Comparison of ENCODE assay signal across 11 cellular contexts in the genomic region with DNA sequence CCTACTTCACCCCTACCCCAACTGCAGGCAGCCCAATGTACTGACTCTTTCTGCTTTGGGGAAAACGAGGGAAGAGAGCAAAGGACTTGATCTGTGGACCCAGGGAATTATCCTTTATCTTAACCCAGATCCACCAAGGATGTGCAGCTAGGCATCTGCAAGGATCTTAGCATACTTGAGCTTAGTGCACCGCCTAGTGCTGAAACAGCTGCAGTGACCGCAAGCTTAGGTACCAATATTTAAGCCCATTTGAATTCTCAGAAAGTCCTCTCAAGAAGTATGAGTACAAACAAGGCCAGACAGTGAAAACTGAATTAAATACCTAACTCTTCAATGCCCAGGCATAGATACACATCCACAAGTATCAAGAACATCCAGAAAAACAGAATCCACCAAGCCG.
DNase-seq lines count a peak whose midpoint lies in the region; ATAC-seq, FAIRE-seq and TF ChIP-seq lines count a peak whose summit lies in the region.
"Had no signal": no experiment of that assay in that cellular context is flagged by ENCODE, and none has a peak within 500 bp of the region (broad histone marks: within the 10 kb centered on the region; RNA-seq: fewer than 3 reads in every experiment).

No MANE protein-coding gene starts in this region.

- no peak overlapping the region for H3K9ac ChIP-seq in SK-N-SH
- H3K9ac ChIP-seq in NT2/D1 (ENCODE audit: insufficient read length, low read depth), result no peak overlapping the region
- H3K9ac ChIP-seq in H1 (replicated peaks in 1 of 4; ENCODE audit: extremely low read depth in 1 of 4, low read depth in 3 of 4, low read length in 3 of 4), result no peak overlapping the region

- H3K27me3 Mint-ChIP-seq in progenitor cell of endocrine pancreas, result no peaks in the 10 kb centered on the region
- H3K27me3 Mint-ChIP-seq: activated CD4-positive, alpha-beta T cell treated with anti-CD3 and anti-CD28 coated beads for 36 hours; natural killer cell treated with Interleukin-12 subunit alpha and Interleukin-12 subunit beta and Interleukin-15 and Interleukin-18, amount 100 ng/mL, for 72 hours had no signal

- no peak overlapping the region for H2BK20ac ChIP-seq in H1 (ENCODE audit: low read length)

- no peak overlapping the region for H3K56ac ChIP-seq in H1 (replicated peaks; ENCODE audit: insufficient read length, low read depth, low read length)

- intact Hi-C loops in cardiac septum (cut with DNase I), result no loop called here

- H2BK120ac ChIP-seq in H1 (replicated peaks; ENCODE audit: low read depth, low read length), result no peak overlapping the region

- POLR2A ChIA-PET in SK-N-SH (lab: Yijun Ruan, JAX) (no interaction called here), H1 (lab: Charles Lee; ENCODE audit: partially characterized antibody) (no interaction called here)

- CTCF ChIA-PET in SK-N-SH (lab: Yijun Ruan, JAX) (no interaction called here), H1 (lab: Charles Lee; ENCODE audit: partially characterized antibody) (interaction anchor here (0.6 to 1.7 kb wide), 15 partner anchors 9 to 1741 kb away, joined by 3 to 14 read pairs (median 3); no protein-coding TSS in a partner anchor)

- TF ChIP-seq RAD21 in SK-N-SH (IDR thresholded peaks at IDR 0.05; ENCODE audit: low read length) (peak; percentile 41), H1 (IDR thresholded peaks at IDR 0.05 in 1 of 2, conservative IDR thresholded peaks at IDR 0.05 in 1 of 2; ENCODE audit: low read depth in 2 of 2, low read length in 2 of 2) (peak; percentile 98)

- no peak overlapping the region for H4K5ac ChIP-seq in H1 (ENCODE audit: insufficient read length, low read depth, low read length)

- no peaks in the 10 kb centered on the region for H3K4me1 Mint-ChIP-seq in progenitor cell of endocrine pancreas (ENCODE audit: low read depth)
- H3K4me1 Mint-ChIP-seq: activated CD4-positive, alpha-beta T cell treated with anti-CD3 and anti-CD28 coated beads for 36 hours had no signal

- no peak overlapping the region for H4K8ac ChIP-seq in H1 (ENCODE audit: extremely low read depth, insufficient read depth, low read length)

- no peak for DNase-seq in SK-N-SH
- DNase-seq in NT2/D1 (ENCODE audit: low read depth, low spot score), result peak; percentile 38
- peak; percentile 25 to 49 for DNase-seq in H1 (ENCODE audit: low read depth in 1 of 2, low spot score in 2 of 2)
- no peak for DNase-seq in progenitor cell of endocrine pancreas (ENCODE audit: low spot score, unreplicated experiment)
- no peak for DNase-seq in NCI-H510A treated with DMSO at 0.1 percent for 48 hours (lab: John Stamatoyannopoulos, UW)
- no peak for DNase-seq in cardiac septum (ENCODE audit: low spot score)
- DNase-seq: activated CD4-positive, alpha-beta T cell treated with anti-CD3 and anti-CD28 coated beads for 36 hours; IMR-90 had no signal

- ATAC-seq in SK-N-SH treated with all-trans-retinoic acid at 6 μM for 48 hours, result no peak
- ATAC-seq in GM19395 (IDR thresholded peaks at IDR 0.05; ENCODE audit: unreplicated experiment), result no peak
- ATAC-seq: activated CD4-positive, alpha-beta T cell treated with anti-CD3 and anti-CD28 coated beads for 36 hours; natural killer cell treated with Interleukin-12 subunit alpha and Interleukin-12 subunit beta and Interleukin-15 and Interleukin-18, amount 100 ng/mL, for 72 hours had no signal

- H3K23me2 ChIP-seq in H1 (ENCODE audit: low read depth, low read length), result peaks cover 3% of the 10 kb centered on the region; the same call in 1 of the 2 replicates

- H3K9me3 Mint-ChIP-seq in progenitor cell of endocrine pancreas (ENCODE audit: low read depth), result peaks cover 7% of the 10 kb centered on the region

- no peak overlapping the region for H3K4ac ChIP-seq in H1 (replicated peaks; ENCODE audit: insufficient read length, low read depth, low read length)

- no peak overlapping the region for H2BK5ac ChIP-seq in H1 (ENCODE audit: low read depth, low read length)

- H4K91ac ChIP-seq in H1 (replicated peaks; ENCODE audit: insufficient read length, low read length), result no peak overlapping the region

- H3K4me1 ChIP-seq in SK-N-SH (ENCODE audit: control insufficient read depth in 1 of 2, insufficient read depth in 2 of 2, low read depth in 1 of 2, low read length in 1 of 2) (no peaks in the 10 kb centered on the region), NT2/D1 (ENCODE audit: insufficient read depth, insufficient read length) (no peaks in the 10 kb centered on the region), H1 (replicated peaks in 1 of 4; ENCODE audit: control insufficient read depth in 3 of 4, insufficient read depth in 4 of 4, low read length in 3 of 4) (no peaks in the 10 kb centered on the region)

- no peak for TF ChIP-seq EP300 in SK-N-SH (IDR thresholded peaks at IDR 0.05; ENCODE audit: borderline replicate concordance in 1 of 2, low read depth in 1 of 2, low read length in 1 of 2)
- no peak for TF ChIP-seq EP300 in H1 (IDR thresholded peaks at IDR 0.05; ENCODE audit: borderline replicate concordance in 1 of 2, low read depth in 2 of 2, low read length in 2 of 2)

- no peaks in the 10 kb centered on the region for H3K36me3 ChIP-seq in SK-N-SH (replicated peaks in 1 of 2; ENCODE audit: control insufficient read depth in 1 of 2, insufficient read depth in 2 of 2, low read length in 1 of 2)
- H3K36me3 ChIP-seq in NT2/D1 (ENCODE audit: insufficient read depth, insufficient read length, low read length), result no peaks in the 10 kb centered on the region
- H3K36me3 ChIP-seq in H1 (ENCODE audit: control insufficient read depth in 2 of 4, insufficient read depth in 4 of 4, low read length in 3 of 4), result no peaks in the 10 kb centered on the region

- H3K4me3 ChIP-seq in SK-N-SH (ENCODE audit: low read depth in 2 of 2, low read length in 1 of 2) (no peak overlapping the region; a peak in 1 of 4 replicates), NT2/D1 (ENCODE audit: insufficient read length, low read depth) (no peak overlapping the region), H1 (ENCODE audit: extremely low read depth in 1 of 4, insufficient read depth in 2 of 4, low read depth in 3 of 4, low read length in 4 of 4) (no peak overlapping the region)

- TF ChIP-seq POLR2A in H1 (IDR thresholded peaks at IDR 0.05; ENCODE audit: control extremely low read depth in 1 of 2, low read depth in 2 of 2, low read length in 2 of 2), result no peak

- no peaks in the 10 kb centered on the region for H3K9me2 ChIP-seq in SK-N-SH

- FAIRE-seq in H1 (lab: Jason Lieb, UNC), result peak; percentile 93

- no peak overlapping the region for H3K18ac ChIP-seq in H1 (ENCODE audit: extremely low read depth, low read length)

- H3K79me1 ChIP-seq in H1 (ENCODE audit: low read depth, low read length), result no peaks in the 10 kb centered on the region

- no peaks in the 10 kb centered on the region for H3F3A ChIP-seq in SK-N-SH (replicated peaks; ENCODE audit: insufficient read depth)

- whole genome bisulfite sequencing in SK-N-SH (ENCODE audit: low lambda C conversion rate), result 10% methylated on average over 4 of the region's 4 CpGs
- 40% methylated on average over 4 of the region's 4 CpGs; no CpG with 5 or more reads in 1 of the 2 experiments for WGBS in H1 (ENCODE audit: extremely low coverage in 1 of 2, insufficient coverage in 1 of 2, insufficient read length in 1 of 2, insufficient replicate concordance in 2 of 2, low coverage in 1 of 2, low lambda C conversion rate in 2 of 2, missing lambda C conversion rate in 1 of 2), 2 experiments

- H2AFZ ChIP-seq in SK-N-SH (ENCODE audit: low read depth), result no peak overlapping the region
- no peak overlapping the region for H2AFZ ChIP-seq in H1 (ENCODE audit: low read length)

- TF ChIP-seq CTCF in SK-N-SH (IDR thresholded peaks at IDR 0.05) (peak; percentile 45), H1 (IDR thresholded peaks at IDR 0.05; ENCODE audit: control extremely low read depth in 1 of 3, insufficient read depth in 1 of 3, low read depth in 1 of 3, low read length in 3 of 3) (peak; percentile 41 to 94 (median 79)), progenitor cell of endocrine pancreas (IDR thresholded peaks at IDR 0.05; ENCODE audit: unreplicated experiment) (peak; percentile 59)

- no peak overlapping the region for H3K23ac ChIP-seq in H1 (ENCODE audit: insufficient read length)

- H2BK12ac ChIP-seq in H1 (ENCODE audit: low read depth, low read length), result no peak overlapping the region

- H3K4me3 Mint-ChIP-seq in progenitor cell of endocrine pancreas (ENCODE audit: low read depth), result no peak overlapping the region
- H3K4me3 Mint-ChIP-seq: activated CD4-positive, alpha-beta T cell treated with anti-CD3 and anti-CD28 coated beads for 36 hours; natural killer cell treated with Interleukin-12 subunit alpha and Interleukin-12 subunit beta and Interleukin-15 and Interleukin-18, amount 100 ng/mL, for 72 hours had no signal

- no peak overlapping the region for H3K14ac ChIP-seq in H1 (ENCODE audit: insufficient read length)

- no peak overlapping the region for H2AK5ac ChIP-seq in H1 (ENCODE audit: low read depth, low read length)

- no peak overlapping the region for H2BK15ac ChIP-seq in H1 (ENCODE audit: low read length)

- H3K79me2 ChIP-seq in SK-N-SH (ENCODE audit: insufficient read depth) (no peaks in the 10 kb centered on the region), H1 (ENCODE audit: control insufficient read depth in 1 of 2, insufficient read depth in 2 of 2, low read length in 2 of 2) (no peaks in the 10 kb centered on the region)

- no peaks in the 10 kb centered on the region for H3K36me3 Mint-ChIP-seq in progenitor cell of endocrine pancreas (ENCODE audit: insufficient read depth)

- H4K20me1 ChIP-seq in SK-N-SH (ENCODE audit: insufficient read depth) (no peaks in the 10 kb centered on the region), H1 (replicated peaks in 1 of 2; ENCODE audit: control insufficient read depth in 1 of 2, insufficient read depth in 2 of 2, low read length in 2 of 2) (no peaks in the 10 kb centered on the region)

- no peak overlapping the region for H3K4me2 ChIP-seq in SK-N-SH
- H3K4me2 ChIP-seq in H1 (ENCODE audit: insufficient read depth in 1 of 2, low read depth in 2 of 2, low read length in 2 of 2), result no peak overlapping the region

- H3K9me3 ChIP-seq in SK-N-SH (no peaks in the 10 kb centered on the region; the same call in 1 of the 2 replicates), NT2/D1 (ENCODE audit: insufficient read depth, low read length) (peaks cover 10% of the 10 kb centered on the region; the same call in 1 of the 2 replicates), H1 (ENCODE audit: insufficient read depth in 2 of 2, low read depth in 1 of 2, low read length in 1 of 2) (peaks cover 6% of the 10 kb centered on the region in 2 experiments; a peak in 2 of 4 replicates)

- H3K27ac ChIP-seq in SK-N-SH (ENCODE audit: low read depth in 2 of 2, low read length in 1 of 2) (no peak overlapping the region), H1 (ENCODE audit: low read depth, low read length) (no peak overlapping the region)

- no peak overlapping the region for H3K27ac Mint-ChIP-seq in progenitor cell of endocrine pancreas
- H3K27ac Mint-ChIP-seq: activated CD4-positive, alpha-beta T cell treated with anti-CD3 and anti-CD28 coated beads for 36 hours; natural killer cell treated with Interleukin-12 subunit alpha and Interleukin-12 subunit beta and Interleukin-15 and Interleukin-18, amount 100 ng/mL, for 72 hours had no signal

- H3K27me3 ChIP-seq in SK-N-SH (ENCODE audit: insufficient read depth) (no peaks in the 10 kb centered on the region), NT2/D1 (ENCODE audit: insufficient read depth, insufficient read length) (no peaks in the 10 kb centered on the region), H1 (replicated peaks in 1 of 4; ENCODE audit: control insufficient read depth in 3 of 4, extremely low read depth in 1 of 4, insufficient read depth in 3 of 4, low read length in 3 of 4) (no peaks in the 10 kb centered on the region)

Comparison
In these comparisons a context has a peak if more than half of its experiments do, and no peak if none do; other contexts are left out.
1. DNase-seq: peak in NT2/D1 (single experiment) and H1 (2 of 2); none in SK-N-SH (single experiment), progenitor cell of endocrine pancreas (single experiment), NCI-H510A treated with DMSO at 0.1 percent for 48 hours (single experiment) and cardiac septum (single experiment).
2. Of the 17 proteins assayed by ChIP-seq in both H1 and SK-N-SH: peak only in H1: none; only in SK-N-SH: none; in both: CTCF and RAD21; in neither: 15.
3. Peak in every context shown above with its lines, with median percentiles within 50 percentile points of each other: CTCF ChIP-seq.